In genomic region chr4:172188248-172188976, GRCh38 we compare ENCODE assay signal across 30 cellular contexts.
DNase-seq lines count a peak whose midpoint lies in the region; TF ChIP-seq lines count a peak whose summit lies in the region.
"Had no signal": no experiment of that assay in that cellular context is flagged by ENCODE, and none has a peak within 500 bp of the region (broad histone marks: within the 10 kb centered on the region; RNA-seq: fewer than 3 reads in every experiment).

No MANE protein-coding gene starts in this region.

- no peak overlapping the region for H2BK5ac ChIP-seq in mesendoderm (ENCODE audit: low read length)

- no peak overlapping the region for H4K8ac ChIP-seq in mesendoderm (ENCODE audit: low read depth, low read length)

- no peak overlapping the region for H4K5ac ChIP-seq in mesendoderm (ENCODE audit: low read length)

- in situ Hi-C loops in mammary epithelial cell (cut with MboI; ENCODE audit: low sequenced_read_pairs in 2 of 2), result no loop called here

- CTCF ChIA-PET in MCF 10A (lab: Yijun Ruan, JAX), result no interaction called here
- CTCF ChIA-PET in mammary epithelial cell (lab: Charles Lee; ENCODE audit: low non-redundant PET), result no interaction called here

- H3K27ac ChIP-seq in mesendoderm (ENCODE audit: low read depth, low read length) (no peak overlapping the region), mammary epithelial cell (ENCODE audit: insufficient read depth, low read depth, low read length) (no peak overlapping the region)
- H3K27ac ChIP-seq: ascending aorta, cardiac muscle cell, HL-60, left ventricle myocardium inferior, neutrophil, SK-N-MC, suprapubic skin, upper lobe of left lung had no signal

- no peaks in the 10 kb centered on the region for H4K20me1 ChIP-seq in mammary epithelial cell (ENCODE audit: insufficient read depth, low read length)

- H3K4me3 Mint-ChIP-seq in MCF 10A (ENCODE audit: unreplicated experiment), result no peak overlapping the region
- H3K4me3 Mint-ChIP-seq: activated naive CD8-positive, alpha-beta T cell treated with anti-CD3 and anti-CD28 coated beads, Interleukin-2, amount 10 ng/mL, durations not matched to agents 7 days and 5 days; CD14-positive monocyte had no signal

- no peaks in the 10 kb centered on the region for H3K9me3 Mint-ChIP-seq in MCF 10A (ENCODE audit: unreplicated experiment)
- H3K9me3 Mint-ChIP-seq: activated naive CD8-positive, alpha-beta T cell treated with anti-CD3 and anti-CD28 coated beads, Interleukin-2, amount 10 ng/mL, durations not matched to agents 7 days and 5 days had no signal

- no peaks in the 10 kb centered on the region for H3K9me3 ChIP-seq in mammary epithelial cell (replicated peaks; ENCODE audit: insufficient read depth, low read length)
- H3K9me3 ChIP-seq: ascending aorta, left ventricle myocardium inferior, neutrophil, suprapubic skin, upper lobe of left lung had no signal

- H3K79me2 ChIP-seq in mesendoderm (ENCODE audit: control insufficient read depth, insufficient read depth, low read length), result no peaks in the 10 kb centered on the region
- no peaks in the 10 kb centered on the region for H3K79me2 ChIP-seq in mammary epithelial cell (ENCODE audit: insufficient read depth, low read length)

- H3K18ac ChIP-seq in mesendoderm (ENCODE audit: low read length), result no peak overlapping the region

- no peak overlapping the region for H2AFZ ChIP-seq in mammary epithelial cell (ENCODE audit: low read depth, low read length)

- H3K4me3 ChIP-seq in mesendoderm (ENCODE audit: low read length) (no peak overlapping the region), mammary epithelial cell (replicated peaks in 1 of 3; ENCODE audit: insufficient read depth in 1 of 3, low read depth in 2 of 3, low read length in 3 of 3) (no peak overlapping the region)
- H3K4me3 ChIP-seq: ascending aorta, cardiac muscle cell, left ventricle myocardium inferior, SK-N-MC, suprapubic skin, upper lobe of left lung had no signal

- H3K9ac ChIP-seq in mesendoderm (ENCODE audit: low read length) (no peak overlapping the region), mammary epithelial cell (ENCODE audit: insufficient read depth, low read length) (no peak overlapping the region)

- intact Hi-C loops in MCF 10A (cut with micrococcal nuclease), result no loop called here
- intact Hi-C loops in mammary epithelial cell (cut with micrococcal nuclease), result no loop called here

- H3K27me3 ChIP-seq in mesendoderm (ENCODE audit: insufficient read depth, low read length, poor library complexity) (no peaks in the 10 kb centered on the region), mammary epithelial cell (ENCODE audit: insufficient read depth, low read length) (no peaks in the 10 kb centered on the region)
- H3K27me3 ChIP-seq: ascending aorta, cardiac muscle cell, neutrophil, suprapubic skin, upper lobe of left lung had no signal

- H2AK5ac ChIP-seq in mesendoderm (ENCODE audit: low read length), result no peak overlapping the region

- dilution Hi-C loops in mammary epithelial cell (cut with HindIII; ENCODE audit: low sequenced_read_pairs), result no loop called here

- peak; percentile 53 for DNase-seq in DMS153 treated with DMSO at 0.1 percent for 48 hours (lab: John Stamatoyannopoulos, UW; ENCODE audit: unreplicated experiment)
- peak; percentile 76 for DNase-seq in NCI-H146 (lab: John Stamatoyannopoulos, UW)
- peak; percentile 52 for DNase-seq in SHP77 treated with DMSO at 0.1 percent for 48 hours (lab: John Stamatoyannopoulos, UW)
- DNase-seq in mesendoderm, result peak; percentile 9
- no peak for DNase-seq in ecto neural progenitor cell (ENCODE audit: low spot score)
- DNase-seq in MCF 10A (ENCODE audit: unreplicated experiment), result no peak
- DNase-seq in mammary epithelial cell, result no peak
- DNase-seq: activated CD4-positive, alpha-beta T cell treated with anti-CD3 and anti-CD28 coated beads, Interleukin-2, amount 50 U/mL, for 4 hours; activated CD4-positive, CD25-positive, alpha-beta regulatory T cell; activated gamma-delta T cell treated with Interleukin-2 at 50 U/mL for 16 hours; activated naive CD8-positive, alpha-beta T cell treated with anti-CD3 and anti-CD28 coated beads, Interleukin-2, amount 10 ng/mL, durations not matched to agents 7 days and 5 days; activated T-cell treated with anti-CD3 and anti-CD28 coated beads, Interleukin-2, amount 50 U/mL, for 48 hours; effector CD8-positive, alpha-beta T cell; EL; left ventricle myocardium inferior; NCI-H187 treated with DMSO at 0.1 percent for 48 hours; NCI-H526 treated with DMSO at 0.1 percent for 48 hours; right cardiac atrium; RPMI8226; stimulated activated CD4-positive, alpha-beta T cell treated with anti-CD3 and anti-CD28 coated beads, Interleukin-1b, Interleukin-23, amount 100 ng/mL, for 48 hours; stimulated activated naive CD4-positive, alpha-beta T cell treated with Interleukin-2 at 50 U/mL for 16 hours; T-helper 1 cell; upper lobe of left lung had no signal

- no peak overlapping the region for H3K27ac Mint-ChIP-seq in MCF 10A (ENCODE audit: low read depth, unreplicated experiment)
- H3K27ac Mint-ChIP-seq: activated naive CD8-positive, alpha-beta T cell treated with anti-CD3 and anti-CD28 coated beads, Interleukin-2, amount 10 ng/mL, durations not matched to agents 7 days and 5 days; CD14-positive monocyte had no signal

- no peaks in the 10 kb centered on the region for H3K36me3 Mint-ChIP-seq in MCF 10A (ENCODE audit: insufficient read depth, unreplicated experiment)
- H3K36me3 Mint-ChIP-seq: activated naive CD8-positive, alpha-beta T cell treated with anti-CD3 and anti-CD28 coated beads, Interleukin-2, amount 10 ng/mL, durations not matched to agents 7 days and 5 days; CD14-positive monocyte had no signal

- H3K79me1 ChIP-seq in mesendoderm (ENCODE audit: low read length), result no peaks in the 10 kb centered on the region

- H3K36me3 ChIP-seq in mesendoderm (ENCODE audit: control insufficient read depth, insufficient read depth, low read length) (no peaks in the 10 kb centered on the region), mammary epithelial cell (ENCODE audit: insufficient read depth, low read length) (no peaks in the 10 kb centered on the region)
- H3K36me3 ChIP-seq: ascending aorta, cardiac muscle cell, left ventricle myocardium inferior, neutrophil, suprapubic skin, upper lobe of left lung had no signal

- H3K56ac ChIP-seq in mesendoderm (ENCODE audit: low read length), result no peak overlapping the region

- WGBS in mesendoderm (ENCODE audit: extremely low coverage, insufficient coverage, low lambda C conversion rate), result no CpG with 5 or more reads among the region's 5 CpGs
- 47% methylated on average over 2 of the region's 5 CpGs for WGBS in mammary epithelial cell (ENCODE audit: low coverage, missing lambda C conversion rate)

- POLR2A ChIA-PET in MCF 10A (lab: Yijun Ruan, JAX), result no interaction called here

- H2BK120ac ChIP-seq in mesendoderm (ENCODE audit: low read depth, low read length), result no peak overlapping the region

- no peak overlapping the region for H2BK15ac ChIP-seq in mesendoderm (replicated peaks; ENCODE audit: low read depth)

- H3K4me1 ChIP-seq in mesendoderm (ENCODE audit: control insufficient read depth, low read depth, low read length) (no peaks in the 10 kb centered on the region), mammary epithelial cell (ENCODE audit: insufficient read depth, low read length) (no peaks in the 10 kb centered on the region)
- H3K4me1 ChIP-seq: ascending aorta, left ventricle myocardium inferior, suprapubic skin, upper lobe of left lung had no signal

- peaks cover 67% of the 10 kb centered on the region for H3K27me3 Mint-ChIP-seq in MCF 10A (ENCODE audit: insufficient read depth, unreplicated experiment)
- H3K27me3 Mint-ChIP-seq: activated naive CD8-positive, alpha-beta T cell treated with anti-CD3 and anti-CD28 coated beads, Interleukin-2, amount 10 ng/mL, durations not matched to agents 7 days and 5 days had no signal

- no peak overlapping the region for H3K4me2 ChIP-seq in mesendoderm (ENCODE audit: low read length)
- no peak overlapping the region for H3K4me2 ChIP-seq in mammary epithelial cell (ENCODE audit: insufficient read depth, low read depth, low read length)

- no peak for TF ChIP-seq CTCF in MCF 10A (IDR thresholded peaks at IDR 0.05; ENCODE audit: unreplicated experiment)
- no peak for TF ChIP-seq CTCF in mammary epithelial cell (conservative IDR thresholded peaks at IDR 0.05 in 1 of 2, IDR thresholded peaks at IDR 0.05 in 1 of 2; ENCODE audit: extremely low read depth in 1 of 2, insufficient read depth in 1 of 2, low read depth in 1 of 2, low read length in 2 of 2)

- H3K4ac ChIP-seq in mesendoderm (ENCODE audit: low read depth, low read length), result no peak overlapping the region

- no peak overlapping the region for H3K23ac ChIP-seq in mesendoderm (ENCODE audit: low read length)

- BruUV-seq in MCF 10A (replicated peaks; lab: Mats Ljungman, UMichigan) (no TSS peak), mammary epithelial cell (replicated peaks; lab: Mats Ljungman, UMichigan) (no TSS peak)

- H3K4me1 Mint-ChIP-seq in MCF 10A (ENCODE audit: insufficient read depth, unreplicated experiment), result no peaks in the 10 kb centered on the region
- H3K4me1 Mint-ChIP-seq: activated naive CD8-positive, alpha-beta T cell treated with anti-CD3 and anti-CD28 coated beads, Interleukin-2, amount 10 ng/mL, durations not matched to agents 7 days and 5 days; CD14-positive monocyte had no signal

Comparison
In these comparisons a context has a peak if more than half of its experiments do, and no peak if none do; other contexts are left out.
1. DNase-seq: peak in DMS153 treated with DMSO at 0.1 percent for 48 hours (single experiment), NCI-H146 (single experiment), SHP77 treated with DMSO at 0.1 percent for 48 hours (single experiment) and mesendoderm (single experiment); none in ecto neural progenitor cell (single experiment), MCF 10A (single experiment) and mammary epithelial cell (single experiment).